ENCODE assay signal across 18 cellular contexts in genomic region chr10:96442017-96442643, GRCh38.
DNase-seq lines count a peak whose midpoint lies in the region; ATAC-seq and TF ChIP-seq lines count a peak whose summit lies in the region.
"Had no signal": no experiment of that assay in that cellular context is flagged by ENCODE, and none has a peak within 500 bp of the region (broad histone marks: within the 10 kb centered on the region; RNA-seq: fewer than 3 reads in every experiment).

No MANE protein-coding gene starts in this region.

- H3K27ac Mint-ChIP-seq in GM23338 = no peak overlapping the region
- H3K27ac Mint-ChIP-seq in neural progenitor cell = peak overlapping the region; percentile 54
- H3K27ac Mint-ChIP-seq: B cell; CD4-positive, alpha-beta T cell had no signal

- H3K4me1 ChIP-seq in GM23338 (ENCODE audit: insufficient read depth) (peaks cover 32% of the 10 kb centered on the region), ectodermal cell (ENCODE audit: control insufficient read depth, insufficient read depth, low read length) (peaks cover 19% of the 10 kb centered on the region), neural progenitor cell (peaks cover 26% of the 10 kb centered on the region), HAP-1 (no peaks in the 10 kb centered on the region)

- H3K79me2 ChIP-seq in GM23338 (replicated peaks; ENCODE audit: insufficient read depth) (no peaks in the 10 kb centered on the region), neural progenitor cell (ENCODE audit: low read depth) (no peaks in the 10 kb centered on the region)

- peaks cover 11% of the 10 kb centered on the region for H3K9me3 Mint-ChIP-seq in GM23338
- H3K9me3 Mint-ChIP-seq in neural progenitor cell = peaks cover 19% of the 10 kb centered on the region
- H3K9me3 Mint-ChIP-seq: CD4-positive, alpha-beta T cell had no signal

- no peak overlapping the region for H3K4me3 ChIP-seq in GM23338
- no peak overlapping the region for H3K4me3 ChIP-seq in ectodermal cell (ENCODE audit: insufficient read depth, low read depth, low read length)
- H3K4me3 ChIP-seq in neural progenitor cell = no peak overlapping the region
- no peak overlapping the region for H3K4me3 ChIP-seq in HAP-1
- H3K4me3 ChIP-seq: GM12878 had no signal

- no peak overlapping the region for H3K4me3 Mint-ChIP-seq in GM23338
- H3K4me3 Mint-ChIP-seq in neural progenitor cell = peak overlapping the region; percentile 66
- H3K4me3 Mint-ChIP-seq: B cell; CD4-positive, alpha-beta T cell had no signal

- in situ Hi-C loops in HAP-1 (cut with MboI; ENCODE audit: low sequenced_read_pairs) = no loop called here

- H3K27me3 Mint-ChIP-seq in GM23338 (ENCODE audit: insufficient read depth, low read depth, poor library complexity) = peaks cover 7% of the 10 kb centered on the region
- H3K27me3 Mint-ChIP-seq in neural progenitor cell (ENCODE audit: insufficient read depth, low read depth) = peaks cover 28% of the 10 kb centered on the region

- WGBS in ectodermal cell, 2 experiments = 69% methylated on average over 13 of the region's 13 CpGs

- no peaks in the 10 kb centered on the region for H3K27me3 ChIP-seq in GM23338 (ENCODE audit: insufficient read depth)
- no peaks in the 10 kb centered on the region for H3K27me3 ChIP-seq in ectodermal cell (ENCODE audit: control insufficient read depth, insufficient read depth, low read length, poor library complexity, severe bottlenecking)
- no peaks in the 10 kb centered on the region for H3K27me3 ChIP-seq in neural progenitor cell
- peaks cover 4% of the 10 kb centered on the region; the same call in 1 of the 2 replicates for H3K27me3 ChIP-seq in HAP-1 (ENCODE audit: low read depth)

- H3K36me3 ChIP-seq in GM23338 (ENCODE audit: insufficient read depth) (no peaks in the 10 kb centered on the region), ectodermal cell (ENCODE audit: control insufficient read depth, insufficient read depth, low read length) (no peaks in the 10 kb centered on the region), neural progenitor cell (no peaks in the 10 kb centered on the region), HAP-1 (replicated peaks) (no peaks in the 10 kb centered on the region)

- H3K9me2 ChIP-seq in GM23338 (ENCODE audit: insufficient read depth) = no peaks in the 10 kb centered on the region; the same call in none of the 2 replicates

- H3K4me1 Mint-ChIP-seq in GM23338 (peaks cover 39% of the 10 kb centered on the region), neural progenitor cell (peaks cover 57% of the 10 kb centered on the region)
- H3K4me1 Mint-ChIP-seq: B cell had no signal

- H4K20me1 ChIP-seq in GM23338 (replicated peaks; ENCODE audit: insufficient read depth) (no peaks in the 10 kb centered on the region), neural progenitor cell (ENCODE audit: low read depth) (no peaks in the 10 kb centered on the region)

- TF ChIP-seq CTCF in GM23338 (conservative IDR thresholded peaks at IDR 0.05; ENCODE audit: low read depth in 2 of 2) (no peak), neural progenitor cell (IDR thresholded peaks at IDR 0.05) (no peak)

- no peaks in the 10 kb centered on the region for H3K9me3 ChIP-seq in ectodermal cell (ENCODE audit: control insufficient read depth, low read length)
- H3K9me3 ChIP-seq in neural progenitor cell (ENCODE audit: low read depth) = no peaks in the 10 kb centered on the region
- H3K9me3 ChIP-seq in HAP-1 = no peaks in the 10 kb centered on the region

- peak; percentile 34 for DNase-seq in GM23338 (ENCODE audit: low spot score)
- DNase-seq in NCI-H82 (lab: John Stamatoyannopoulos, UW) = peak; percentile 75
- peak; percentile 56 for DNase-seq in neural progenitor cell (ENCODE audit: low spot score)
- DNase-seq in activated CD4-positive, CD25-positive, alpha-beta regulatory T cell treated with anti-CD3 and anti-CD28 coated beads, Interleukin-2, amount 50 U/mL, for 72 hours = no peak
- DNase-seq in RPMI8226 = no peak
- no peak for DNase-seq in HAP-1 (ENCODE audit: low spot score in 2 of 2)
- DNase-seq: C1 segment of cervical spinal cord; Calu3; CD4-positive, alpha-beta T cell; DMS 273 treated with DMSO at 0.1 percent for 48 hours; DMS79; GOT3 had no signal

- H3K36me3 Mint-ChIP-seq in GM23338 (ENCODE audit: low read depth) (peaks cover 18% of the 10 kb centered on the region), neural progenitor cell (peaks cover 14% of the 10 kb centered on the region)

- H2AFZ ChIP-seq in GM23338 (peak overlapping the region; percentile 69), neural progenitor cell (replicated peaks) (peak overlapping the region; percentile 45)

- H3K27ac ChIP-seq in GM23338 (ENCODE audit: low read depth) = no peak overlapping the region
- peak overlapping the region; percentile 27 for H3K27ac ChIP-seq in ectodermal cell (ENCODE audit: insufficient read depth, low read depth, low read length, poor library complexity, severe bottlenecking)
- H3K27ac ChIP-seq in neural progenitor cell = no peak overlapping the region
- H3K27ac ChIP-seq: HL-60 had no signal

- H3K4me2 ChIP-seq in GM23338 (peak overlapping the region; percentile 66), neural progenitor cell (peak overlapping the region; percentile 69)

- H3K9ac ChIP-seq in neural progenitor cell = no peak overlapping the region

- peak; percentile 69 for ATAC-seq in GM23338
- no peak for ATAC-seq in GM19467 (IDR thresholded peaks at IDR 0.05; ENCODE audit: unreplicated experiment)
- ATAC-seq: GM12878, HCT116 had no signal

- H3F3A ChIP-seq in GM23338 (replicated peaks; ENCODE audit: low read depth) (no peaks in the 10 kb centered on the region), neural progenitor cell (ENCODE audit: low read depth) (peaks cover 22% of the 10 kb centered on the region)

TF ChIP-seq in GM23338, 12 proteins besides CTCF, POLR2A, EP300 and RAD21:
- TF ChIP-seq, protein P1, sequence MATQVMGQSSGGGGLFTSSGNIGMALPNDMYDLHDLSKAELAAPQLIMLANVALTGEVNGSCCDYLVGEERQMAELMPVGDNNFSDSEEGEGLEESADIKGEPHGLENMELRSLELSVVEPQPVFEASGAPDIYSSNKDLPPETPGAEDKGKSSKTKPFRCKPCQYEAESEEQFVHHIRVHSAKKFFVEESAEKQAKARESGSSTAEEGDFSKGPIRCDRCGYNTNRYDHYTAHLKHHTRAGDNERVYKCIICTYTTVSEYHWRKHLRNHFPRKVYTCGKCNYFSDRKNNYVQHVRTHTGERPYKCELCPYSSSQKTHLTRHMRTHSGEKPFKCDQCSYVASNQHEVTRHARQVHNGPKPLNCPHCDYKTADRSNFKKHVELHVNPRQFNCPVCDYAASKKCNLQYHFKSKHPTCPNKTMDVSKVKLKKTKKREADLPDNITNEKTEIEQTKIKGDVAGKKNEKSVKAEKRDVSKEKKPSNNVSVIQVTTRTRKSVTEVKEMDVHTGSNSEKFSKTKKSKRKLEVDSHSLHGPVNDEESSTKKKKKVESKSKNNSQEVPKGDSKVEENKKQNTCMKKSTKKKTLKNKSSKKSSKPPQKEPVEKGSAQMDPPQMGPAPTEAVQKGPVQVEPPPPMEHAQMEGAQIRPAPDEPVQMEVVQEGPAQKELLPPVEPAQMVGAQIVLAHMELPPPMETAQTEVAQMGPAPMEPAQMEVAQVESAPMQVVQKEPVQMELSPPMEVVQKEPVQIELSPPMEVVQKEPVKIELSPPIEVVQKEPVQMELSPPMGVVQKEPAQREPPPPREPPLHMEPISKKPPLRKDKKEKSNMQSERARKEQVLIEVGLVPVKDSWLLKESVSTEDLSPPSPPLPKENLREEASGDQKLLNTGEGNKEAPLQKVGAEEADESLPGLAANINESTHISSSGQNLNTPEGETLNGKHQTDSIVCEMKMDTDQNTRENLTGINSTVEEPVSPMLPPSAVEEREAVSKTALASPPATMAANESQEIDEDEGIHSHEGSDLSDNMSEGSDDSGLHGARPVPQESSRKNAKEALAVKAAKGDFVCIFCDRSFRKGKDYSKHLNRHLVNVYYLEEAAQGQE (IDR thresholded peaks at IDR 0.05; ENCODE audit: unreplicated experiment) = no peak
- TF ChIP-seq NANOG (IDR thresholded peaks at IDR 0.05; ENCODE audit: borderline replicate concordance) = no peak
- no peak for TF ChIP-seq CREB1 (CRISPR knock-in tag; IDR thresholded peaks at IDR 0.05; ENCODE audit: low read depth)
- no peak for TF ChIP-seq STAT1 (IDR thresholded peaks at IDR 0.05; ENCODE audit: unreplicated experiment)

Comparison
In these comparisons a context has a peak if more than half of its experiments do, and no peak if none do; other contexts are left out.
1. DNase-seq: peak in GM23338 (single experiment), NCI-H82 (single experiment) and neural progenitor cell (single experiment); none in activated CD4-positive, CD25-positive, alpha-beta regulatory T cell treated with anti-CD3 and anti-CD28 coated beads, Interleukin-2, amount 50 U/mL, for 72 hours (single experiment), RPMI8226 (single experiment) and HAP-1 (0 of 2).